In genomic region chr4:154308207-154308606, GRCh38 we compare ENCODE assay signal across 27 cellular contexts.
"Had no signal": no experiment of that assay in that cellular context is flagged by ENCODE, and none has a peak within 500 bp of the region (broad histone marks: within the 10 kb centered on the region; RNA-seq: fewer than 3 reads in every experiment).

No MANE protein-coding gene starts in this region.

- H3K27ac ChIP-seq: stomach, suprapubic skin, testis, thoracic aorta, thyroid gland, tibial artery, tibial nerve, transverse colon, upper lobe of left lung, upper lobe of right lung, uterus, vagina had no signal

- H3K36me3 ChIP-seq: stomach, suprapubic skin, thoracic aorta, thyroid gland, tibial artery, tibial nerve, transverse colon, upper lobe of left lung, upper lobe of right lung, uterus, vagina had no signal

- H3K4me1 ChIP-seq: stomach, suprapubic skin, testis, thyroid gland, transverse colon, upper lobe of left lung, upper lobe of right lung, uterus, vagina had no signal

- DNase-seq: stimulated activated CD4-positive, alpha-beta T cell treated with anti-CD3 and anti-CD28 coated beads, Interleukin-2, amount 100 ng/mL, for 48 hours; stimulated activated CD4-positive, alpha-beta T cell treated with anti-CD3 and anti-CD28 coated beads, Interleukin-4, amount 100 ng/mL, for 1 hour; stimulated activated CD4-positive, alpha-beta T cell treated with anti-CD3 and anti-CD28 coated beads, Interleukin-4, amount 100 ng/mL, for 24 hours; stimulated activated CD4-positive, alpha-beta T cell treated with anti-CD3 and anti-CD28 coated beads, Interleukin-4, amount 100 ng/mL, for 4 hours; stimulated activated CD8-positive, alpha-beta memory T cell treated with anti-CD3 and anti-CD28 coated beads, Interleukin-4, amount 100 ng/mL, for 48 hours; stimulated activated naive B cell treated with anti-CD40 and anti-IgM and Interleukin-4, amounts not matched to agents 10 μg/mL and 1 μg/mL and 100 μg/mL, for 72 hours; stimulated activated naive CD4-positive, alpha-beta T cell; stimulated activated naive CD4-positive, alpha-beta T cell treated with Interleukin-2 at 50 U/mL for 16 hours; stimulated activated naive CD8-positive, alpha-beta T cell treated with anti-CD3 and anti-CD28 coated beads, Interleukin-15, amount 100 ng/mL, for 72 hours; stimulated activated naive CD8-positive, alpha-beta T cell treated with anti-CD3 and anti-CD28 coated beads, Interleukin-15, Interleukin-2, amounts not matched to agents 100 U/mL and 50 U/mL, for 24 hours; stomach; substantia nigra; testis; thyroid gland; tibial artery; transverse colon; trophoblast cell; upper lobe of left lung; upper lobe of right lung; uterus had no signal

- H3K4me3 ChIP-seq: stomach, suprapubic skin, testis, thoracic aorta, thyroid gland, tibial artery, tibial nerve, transverse colon, upper lobe of left lung, upper lobe of right lung, uterus, vagina had no signal

- ATAC-seq: stimulated activated effector memory CD8-positive, alpha-beta T cell treated with anti-CD3 and anti-CD28 coated beads, Interleukin-12 subunit alpha, Interleukin-12 subunit beta, amount 100 ng/mL, for 72 hours; stimulated activated memory B cell treated with anti-CD40 and anti-IgM and Interleukin-4, amounts not matched to agents 10 μg/mL and 1 μg/mL and 100 μg/mL, for 72 hours; stimulated activated naive B cell treated with anti-CD40 and anti-IgM and Interleukin-4, amounts not matched to agents 10 μg/mL and 1 μg/mL and 100 μg/mL, for 72 hours; stimulated activated naive CD8-positive, alpha-beta T cell treated with anti-CD3 and anti-CD28 coated beads, Interleukin-15, amount 100 ng/mL, for 72 hours; stimulated activated naive CD8-positive, alpha-beta T cell treated with anti-CD3 and anti-CD28 coated beads, Interleukin-15, Interleukin-2, amounts not matched to agents 100 U/mL and 50 U/mL, for 24 hours; upper lobe of right lung had no signal

- H3K27me3 ChIP-seq: stomach, suprapubic skin, testis, thyroid gland, tibial artery, tibial nerve, transverse colon, upper lobe of left lung, upper lobe of right lung, uterus, vagina had no signal

- H3K9me3 ChIP-seq: stomach, suprapubic skin, testis, thoracic aorta, thyroid gland, tibial artery, tibial nerve, transverse colon, upper lobe of left lung, upper lobe of right lung, uterus, vagina had no signal

- FAIRE-seq: urothelium cell line had no signal
